26 cellular contexts compared by ENCODE assay signal in genomic region chr22:25882366-25882765, GRCh38.
"Had no signal": no experiment of that assay in that cellular context is flagged by ENCODE, and none has a peak within 500 bp of the region (broad histone marks: within the 10 kb centered on the region; RNA-seq: fewer than 3 reads in every experiment).

No MANE protein-coding gene starts in this region.

- H3K36me3 ChIP-seq: stomach, suprapubic skin, thyroid gland, tibial artery, tibial nerve, transverse colon, upper lobe of left lung, upper lobe of right lung, uterus, vagina had no signal

- H3K27ac ChIP-seq: stomach, suprapubic skin, testis, thoracic aorta, thyroid gland, tibial artery, tibial nerve, transverse colon, upper lobe of left lung, upper lobe of right lung, uterus, vagina had no signal

- DNase-seq: stimulated activated CD4-positive, alpha-beta T cell treated with anti-CD3 and anti-CD28 coated beads, Interleukin-2, amount 100 ng/mL, for 48 hours; stimulated activated CD4-positive, alpha-beta T cell treated with anti-CD3 and anti-CD28 coated beads, Interleukin-4, amount 100 ng/mL, for 1 hour; stimulated activated CD4-positive, alpha-beta T cell treated with anti-CD3 and anti-CD28 coated beads, Interleukin-4, amount 100 ng/mL, for 24 hours; stimulated activated CD4-positive, alpha-beta T cell treated with anti-CD3 and anti-CD28 coated beads, Interleukin-4, amount 100 ng/mL, for 4 hours; stimulated activated CD8-positive, alpha-beta memory T cell treated with anti-CD3 and anti-CD28 coated beads, Interleukin-4, amount 100 ng/mL, for 48 hours; stimulated activated naive B cell treated with anti-CD40 and anti-IgM and Interleukin-4, amounts not matched to agents 10 μg/mL and 1 μg/mL and 100 μg/mL, for 72 hours; stimulated activated naive CD4-positive, alpha-beta T cell; stimulated activated naive CD4-positive, alpha-beta T cell treated with Interleukin-2 at 50 U/mL for 16 hours; stimulated activated naive CD8-positive, alpha-beta T cell treated with anti-CD3 and anti-CD28 coated beads, Interleukin-15, amount 100 ng/mL, for 72 hours; stimulated activated naive CD8-positive, alpha-beta T cell treated with anti-CD3 and anti-CD28 coated beads, Interleukin-15, Interleukin-2, amounts not matched to agents 100 U/mL and 50 U/mL, for 24 hours; stomach; substantia nigra; testis; thyroid gland; tibial artery; transverse colon; trophoblast cell; upper lobe of left lung; upper lobe of right lung; uterus had no signal

- H3K4me1 ChIP-seq: stomach, suprapubic skin, testis, thyroid gland, tibial artery, tibial nerve, transverse colon, upper lobe of left lung, upper lobe of right lung, uterus, vagina had no signal

- ATAC-seq: stimulated activated effector memory CD8-positive, alpha-beta T cell treated with anti-CD3 and anti-CD28 coated beads, Interleukin-12 subunit alpha, Interleukin-12 subunit beta, amount 100 ng/mL, for 72 hours; stimulated activated memory B cell treated with anti-CD40 and anti-IgM and Interleukin-4, amounts not matched to agents 10 μg/mL and 1 μg/mL and 100 μg/mL, for 72 hours; stimulated activated naive B cell treated with anti-CD40 and anti-IgM and Interleukin-4, amounts not matched to agents 10 μg/mL and 1 μg/mL and 100 μg/mL, for 72 hours; stimulated activated naive CD8-positive, alpha-beta T cell treated with anti-CD3 and anti-CD28 coated beads, Interleukin-15, amount 100 ng/mL, for 72 hours; stimulated activated naive CD8-positive, alpha-beta T cell treated with anti-CD3 and anti-CD28 coated beads, Interleukin-15, Interleukin-2, amounts not matched to agents 100 U/mL and 50 U/mL, for 24 hours; upper lobe of right lung had no signal

- H3K9me3 ChIP-seq: stomach, suprapubic skin, testis, thoracic aorta, thyroid gland, tibial artery, tibial nerve, transverse colon, upper lobe of left lung, upper lobe of right lung, uterus, vagina had no signal

- H3K4me3 ChIP-seq: stomach, suprapubic skin, testis, thoracic aorta, thyroid gland, tibial artery, tibial nerve, transverse colon, upper lobe of left lung, upper lobe of right lung, uterus, vagina had no signal

- H3K27me3 ChIP-seq: testis, thyroid gland, tibial artery, tibial nerve, transverse colon, upper lobe of left lung, uterus, vagina had no signal
